ENCODE assay signal across 8 cellular contexts in genomic region chr5:138352722-138353549, GRCh38. TPM values are rescaled to one million over a fixed set of nuclear protein-coding genes. Genes with fewer than 3 reads are reported as not detected.
DNase-seq lines count a peak whose midpoint lies in the region; ATAC-seq and TF ChIP-seq lines count a peak whose summit lies in the region.

No MANE protein-coding gene starts in this region.

- intact Hi-C loops in dorsolateral prefrontal cortex (cut with DNase I): loop anchor here (1.0 to 10.0 kb wide), 4 partner anchors 15 to 112 kb away; partner anchors contain the start of genes EGR1 (in 1 of the 2) and FAM53C (in 1 of the 2)

- 0 to 1% methylated on average over 68 to 85 of the region's 88 CpGs for WGBS in lung, 2 donors

- peaks cover 41% of the 10 kb centered on the region for H3K36me3 Mint-ChIP-seq in activated CD4-positive, alpha-beta T cell treated with anti-CD3 and anti-CD28 coated beads, Interleukin-2, amount 10 ng/mL, durations not matched to agents 7 days and 5 days (ENCODE audit: low read depth)

- peak overlapping the region; percentile 65 to 99 (median 96) for H3K27ac ChIP-seq in dorsolateral prefrontal cortex
- peak overlapping the region; percentile 92 to 99 for H3K27ac ChIP-seq in lung (ENCODE audit: low read depth in 1 of 2, low read length in 1 of 2)

- H3K4me3 Mint-ChIP-seq in activated CD4-positive, alpha-beta T cell treated with anti-CD3 and anti-CD28 coated beads, Interleukin-2, amount 10 ng/mL, durations not matched to agents 7 days and 5 days: peak overlapping the region; percentile 93

- peak in 50 of 56 donors; percentile 7 to 75 (median 44) for TF ChIP-seq CTCF in dorsolateral prefrontal cortex (IDR thresholded peaks at IDR 0.05 in 54 of 56, conservative IDR thresholded peaks at IDR 0.05 in 2 of 56; ENCODE audit: low read depth in 1 of 56, partially characterized antibody in 56 of 56)
- TF ChIP-seq CTCF in lung (IDR thresholded peaks at IDR 0.05; ENCODE audit: control extremely low read depth, extremely low read depth): no peak

- peaks cover 6% of the 10 kb centered on the region for H3K9me3 Mint-ChIP-seq in activated CD4-positive, alpha-beta T cell treated with anti-CD3 and anti-CD28 coated beads, Interleukin-2, amount 10 ng/mL, durations not matched to agents 7 days and 5 days

- H3K27me3 ChIP-seq in dorsolateral prefrontal cortex (no peaks in the 10 kb centered on the region), lung (ENCODE audit: control insufficient read depth, insufficient read depth) (no peaks in the 10 kb centered on the region)

- H3K4me3 ChIP-seq in dorsolateral prefrontal cortex (peak overlapping the region; percentile 62 to 98 (median 89)), lung (peak overlapping the region; percentile 84)

- POLR2A ChIA-PET in activated CD4-positive, alpha-beta T cell treated with anti-CD3 and anti-CD28 coated beads, Interleukin-2, amount 10 ng/mL, durations not matched to agents 7 days and 5 days (lab: Charles Lee): interaction anchor here (0.6 to 2.1 kb wide), 7 partner anchors 14 to 318 kb away, joined by 3 to 10 read pairs (median 5); partner anchors contain the start of genes CDC23, ETF1 and FAM53C

- H3K36me3 ChIP-seq in lung (ENCODE audit: control insufficient read depth in 2 of 2, insufficient read depth in 2 of 2, low read length in 2 of 2): peaks cover under 1 to 14% of the 10 kb centered on the region in 2 donors

- ATAC-seq in HG02610 (IDR thresholded peaks at IDR 0.05; ENCODE audit: unreplicated experiment): peak; percentile 31
- peak; percentile 67 for ATAC-seq in lung (ENCODE audit: insufficient read depth, low FRiP score)

- H3K27ac Mint-ChIP-seq in activated CD4-positive, alpha-beta T cell treated with anti-CD3 and anti-CD28 coated beads, Interleukin-2, amount 10 ng/mL, durations not matched to agents 7 days and 5 days: peak overlapping the region; percentile 98

- CTCF ChIA-PET in activated CD4-positive, alpha-beta T cell treated with anti-CD3 and anti-CD28 coated beads, Interleukin-2, amount 10 ng/mL, durations not matched to agents 7 days and 5 days (lab: Charles Lee): interaction anchor here (0.6 to 9.3 kb wide), 85 partner anchors 8 to 1585 kb away, joined by 3 to 444 read pairs (median 4); partner anchors contain the start of genes BRD8, CDC23, CDC25C and EGR1

- H3K9me3 ChIP-seq in lung (ENCODE audit: control insufficient read depth in 2 of 2, insufficient read depth in 1 of 2, low read length in 1 of 2): no peaks in the 10 kb centered on the region

- H3K4me1 Mint-ChIP-seq in activated CD4-positive, alpha-beta T cell treated with anti-CD3 and anti-CD28 coated beads, Interleukin-2, amount 10 ng/mL, durations not matched to agents 7 days and 5 days: peaks cover 47% of the 10 kb centered on the region

- no peaks in the 10 kb centered on the region for H3K27me3 Mint-ChIP-seq in activated CD4-positive, alpha-beta T cell treated with anti-CD3 and anti-CD28 coated beads, Interleukin-2, amount 10 ng/mL, durations not matched to agents 7 days and 5 days

- H3K4me1 ChIP-seq in lung (ENCODE audit: control insufficient read depth in 2 of 2, insufficient read depth in 2 of 2, low read length in 2 of 2): peaks cover 2 to 20% of the 10 kb centered on the region in 2 donors

- DNase-seq in DMS 273 (lab: John Stamatoyannopoulos, UW; ENCODE audit: unreplicated experiment) (peak; percentile 83), DMS 273 treated with DMSO at 0.1 percent for 48 hours (lab: John Stamatoyannopoulos, UW) (no peak), NCI-H146 treated with DMSO at 0.1 percent for 48 hours (lab: John Stamatoyannopoulos, UW; ENCODE audit: unreplicated experiment) (peak; percentile 4), dorsolateral prefrontal cortex (peak in 7 of 10 donors; percentile 43 to 70 (median 58)), lung (ENCODE audit: low spot score) (peak; percentile 65)
- peak; percentile 73 for DNase-seq in activated CD4-positive, alpha-beta T cell treated with anti-CD3 and anti-CD28 coated beads, Interleukin-2, amount 10 ng/mL, durations not matched to agents 7 days and 5 days
- peak; percentile 24 to 61 (median 29) for DNase-seq in stimulated activated CD4-positive, alpha-beta T cell treated with anti-CD3 and anti-CD28 coated beads, TNF-alpha, amount 100 ng/mL, for 48 hours (ENCODE audit: low read depth in 3 of 3)

RNA-seq across cellular contexts. Expression of gene KDM3B, which starts 0.5 kb away (rescaled TPM):
- 10 to 100 TPM; 60.4 to 65.7 TPM for total RNA-seq in activated CD4-positive, alpha-beta T cell treated with anti-CD3 and anti-CD28 coated beads, Interleukin-2, amount 10 ng/mL, durations not matched to agents 7 days and 5 days
- total RNA-seq in dorsolateral prefrontal cortex (10 to 100 TPM; 50.2 to 81.2 (median 66.4) TPM), lung (10 to 100 TPM; 49.6 to 92.7 TPM)
- 10 to 100 TPM; 17.7 to 25.4 TPM for polyA plus RNA-seq in lung

RNA-seq across cellular contexts. Expression of gene FAM53C, which starts 14.9 kb away (rescaled TPM):
- 10 to 100 TPM; 23.7 to 25.5 TPM for total RNA-seq in activated CD4-positive, alpha-beta T cell treated with anti-CD3 and anti-CD28 coated beads, Interleukin-2, amount 10 ng/mL, durations not matched to agents 7 days and 5 days
- total RNA-seq in dorsolateral prefrontal cortex (10 to 100 TPM; 31.8 to 57.6 (median 42.1) TPM), lung (10 to 100 TPM; 22.2 to 28.0 TPM)
- 10 to 100 TPM in 1 of 2 donors, 1 to 10 TPM in 1; 8.2 to 19.9 TPM for polyA plus RNA-seq in lung

RNA-seq across cellular contexts. Expression of gene CDC25C, which starts 21.3 kb away (rescaled TPM):
- 10 to 100 TPM; 15.8 to 19.0 TPM for total RNA-seq in activated CD4-positive, alpha-beta T cell treated with anti-CD3 and anti-CD28 coated beads, Interleukin-2, amount 10 ng/mL, durations not matched to agents 7 days and 5 days
- 1 to 10 TPM in 6 of 120 experiments, under 1 TPM in 37, not detected in 77; 0.23 to 1.5 (median 0.50) TPM for total RNA-seq in dorsolateral prefrontal cortex
- 1 to 10 TPM in 1 of 2 donors, under 1 TPM in 1; 0.25 to 3.0 TPM for total RNA-seq in lung
- polyA plus RNA-seq in lung: under 1 TPM; 0.26 to 0.55 TPM

Comparison
In these comparisons a context has a peak if more than half of its experiments do, and no peak if none do; other contexts are left out.
1. RNA of gene CDC25C, which starts 21.3 kb away (total RNA-seq): 15.8 to 19.0 TPM in activated CD4-positive, alpha-beta T cell treated with anti-CD3 and anti-CD28 coated beads, Interleukin-2, amount 10 ng/mL, durations not matched to agents 7 days and 5 days; 0.25 to 3.0 TPM in lung and 0.23 to 1.5 TPM in dorsolateral prefrontal cortex; every median in the first group is over 4 times any median in the second.